ENCODE assay signal across 8 cellular contexts in genomic region chr3:137121704-137122314, GRCh38.
A peak's percentile ranks its signal among the peaks of the same experiment; 100 is the strongest.
DNase-seq lines count a peak whose midpoint lies in the region; ATAC-seq and TF ChIP-seq lines count a peak whose summit lies in the region.

No MANE protein-coding gene starts in this region.

- peak; percentile 78 for TF ChIP-seq CTCF in GM06990 (IDR thresholded peaks at IDR 0.05; ENCODE audit: insufficient read depth, low read length, poor library complexity, severe bottlenecking)
- TF ChIP-seq CTCF in colonic mucosa (IDR thresholded peaks at IDR 0.05), result peak; percentile 29
- peak; percentile 24 for TF ChIP-seq CTCF in natural killer cell (IDR thresholded peaks at IDR 0.05)

- no peaks in the 10 kb centered on the region for H3K9me3 Mint-ChIP-seq in natural killer cell
- H3K9me3 Mint-ChIP-seq in activated T-cell treated with anti-CD3 and anti-CD28 coated beads, Interleukin-2, amount 50 U/mL, for 24 hours, result no peaks in the 10 kb centered on the region

- H3K4me3 ChIP-seq in GM06990 (replicated peaks; ENCODE audit: low read depth, low read length) (no peak overlapping the region), colonic mucosa (no peak overlapping the region)

- H3K27ac ChIP-seq in colonic mucosa, result no peak overlapping the region

- no peaks in the 10 kb centered on the region for H3K9me3 ChIP-seq in colonic mucosa

- no peak overlapping the region for H3K9ac ChIP-seq in colonic mucosa (ENCODE audit: low read depth in 2 of 2, low read length in 2 of 2)

- H3K27me3 ChIP-seq in GM06990 (replicated peaks; ENCODE audit: control insufficient read depth, insufficient read depth, low read length) (no peaks in the 10 kb centered on the region), colonic mucosa (no peaks in the 10 kb centered on the region)

- no peaks in the 10 kb centered on the region for H3K4me1 Mint-ChIP-seq in natural killer cell
- no peaks in the 10 kb centered on the region for H3K4me1 Mint-ChIP-seq in activated T-cell treated with anti-CD3 and anti-CD28 coated beads, Interleukin-2, amount 50 U/mL, for 24 hours (ENCODE audit: low read depth)

- H3K36me3 ChIP-seq in GM06990 (ENCODE audit: control insufficient read depth, insufficient read depth, low read length) (no peaks in the 10 kb centered on the region), colonic mucosa (no peaks in the 10 kb centered on the region)

- intact Hi-C loops in colonic mucosa (cut with DNase I), result no loop called here
- intact Hi-C loops in natural killer cell (cut with micrococcal nuclease), result no loop called here

- peak; percentile 77 for ATAC-seq in HG02981 (IDR thresholded peaks at IDR 0.05; ENCODE audit: unreplicated experiment)
- peak in 1 of 3 donors; percentile 38 for ATAC-seq in natural killer cell
- ATAC-seq in HG02840 (IDR thresholded peaks at IDR 0.05; ENCODE audit: low FRiP score, unreplicated experiment), result no peak

- no peak overlapping the region for H3K27ac Mint-ChIP-seq in natural killer cell
- H3K27ac Mint-ChIP-seq in activated T-cell treated with anti-CD3 and anti-CD28 coated beads, Interleukin-2, amount 50 U/mL, for 24 hours, result no peak overlapping the region

- H3K36me3 Mint-ChIP-seq in natural killer cell, result no peaks in the 10 kb centered on the region
- no peaks in the 10 kb centered on the region for H3K36me3 Mint-ChIP-seq in activated T-cell treated with anti-CD3 and anti-CD28 coated beads, Interleukin-2, amount 50 U/mL, for 24 hours (ENCODE audit: low read depth)

- H3K27me3 Mint-ChIP-seq in natural killer cell (ENCODE audit: low read depth in 2 of 2), result peaks cover 8 to 13% of the 10 kb centered on the region in 2 donors
- peaks cover 15% of the 10 kb centered on the region for H3K27me3 Mint-ChIP-seq in activated T-cell treated with anti-CD3 and anti-CD28 coated beads, Interleukin-2, amount 50 U/mL, for 24 hours

- no peaks in the 10 kb centered on the region for H3K4me1 ChIP-seq in colonic mucosa

- no peak overlapping the region for H3K4me3 Mint-ChIP-seq in natural killer cell
- no peak overlapping the region for H3K4me3 Mint-ChIP-seq in activated T-cell treated with anti-CD3 and anti-CD28 coated beads, Interleukin-2, amount 50 U/mL, for 24 hours

- peak; percentile 19 for DNase-seq in AG08395 (ENCODE audit: low spot score)
- peak; percentile 25 for DNase-seq in GM06990 (ENCODE audit: extremely low read depth, insufficient read length)
- DNase-seq in NCI-H748 treated with DMSO at 0.1 percent for 48 hours (lab: John Stamatoyannopoulos, UW), result peak; percentile 17
- DNase-seq in colonic mucosa, result peak; percentile 23
- DNase-seq in natural killer cell, result no peak
- DNase-seq in activated T-cell treated with anti-CD3 and anti-CD28 coated beads, Interleukin-2, amount 50 U/mL, for 24 hours, result no peak

Comparison
In these comparisons a context has a peak if more than half of its experiments do, and no peak if none do; other contexts are left out.
1. DNase-seq: peak in AG08395 (single experiment), GM06990 (single experiment), NCI-H748 treated with DMSO at 0.1 percent for 48 hours (single experiment) and colonic mucosa (single experiment); none in natural killer cell (single experiment) and activated T-cell treated with anti-CD3 and anti-CD28 coated beads, Interleukin-2, amount 50 U/mL, for 24 hours (single experiment).
2. CTCF ChIP-seq: peak in every context shown above with its lines; median percentile 78 in GM06990; 29 in colonic mucosa; 24 in natural killer cell.